1 cellular context compared by ENCODE assay signal in genomic region chr11:119121811-119122124, GRCh38.
TF ChIP-seq lines count a peak whose summit lies in the region.

No MANE protein-coding gene starts in this region.

TF ChIP-seq in liver, 16 proteins besides CTCF, POLR2A, EP300 and RAD21 (continued from another document):
- no peak for TF ChIP-seq REST (IDR thresholded peaks at IDR 0.05)
- TF ChIP-seq GABPA (IDR thresholded peaks at IDR 0.05 in 1 of 2, conservative IDR thresholded peaks at IDR 0.05 in 1 of 2), result no peak
- TF ChIP-seq EGR1 (IDR thresholded peaks at IDR 0.05; ENCODE audit: low read depth in 2 of 2), result no peak
- no peak for TF ChIP-seq HNF4G (IDR thresholded peaks at IDR 0.05)
- no peak for TF ChIP-seq MAX (IDR thresholded peaks at IDR 0.05)
- TF ChIP-seq ATF3 (IDR thresholded peaks at IDR 0.05), result no peak
- TF ChIP-seq YY1 (IDR thresholded peaks at IDR 0.05), result no peak
- TF ChIP-seq FOXA2 (IDR thresholded peaks at IDR 0.05), result no peak
- TF ChIP-seq ZBTB33 (IDR thresholded peaks at IDR 0.05), result no peak
- TF ChIP-seq RXRA (IDR thresholded peaks at IDR 0.05), result no peak
- TF ChIP-seq FOXA1 (IDR thresholded peaks at IDR 0.05), result no peak
- TF ChIP-seq TAF1 (conservative IDR thresholded peaks at IDR 0.05), result no peak
- TF ChIP-seq SP1 (IDR thresholded peaks at IDR 0.05), result no peak
